In genomic region chr2:4354678-4355077, GRCh38 we compare ENCODE assay signal across 10 cellular contexts.
DNase-seq lines count a peak whose midpoint lies in the region; ATAC-seq and TF ChIP-seq lines count a peak whose summit lies in the region.
"Had no signal": no experiment of that assay in that cellular context is flagged by ENCODE, and none has a peak within 500 bp of the region (broad histone marks: within the 10 kb centered on the region; RNA-seq: fewer than 3 reads in every experiment).

No MANE protein-coding gene starts in this region.

- H3K27ac Mint-ChIP-seq in immature natural killer cell = no peak overlapping the region
- H3K27ac Mint-ChIP-seq: activated B cell treated with CpG ODN at 0.5 μM for 24 hours had no signal

- H3K27me3 Mint-ChIP-seq in immature natural killer cell (ENCODE audit: low read depth in 3 of 3) = no peaks in the 10 kb centered on the region
- H3K27me3 Mint-ChIP-seq: activated B cell treated with CpG ODN at 0.5 μM for 24 hours had no signal

- H3K4me1 ChIP-seq in right lobe of liver = no peaks in the 10 kb centered on the region

- H3K36me3 ChIP-seq in right lobe of liver = no peaks in the 10 kb centered on the region

- no peaks in the 10 kb centered on the region for H3K27me3 ChIP-seq in right lobe of liver

- 51% methylated on average over 10 of the region's 10 CpGs for WGBS in right lobe of liver (ENCODE audit: insufficient coverage, low coverage, low lambda C conversion rate, missing lambda C conversion rate)

- DNase-seq in GM12864 (ENCODE audit: low read depth) = no peak
- peak; percentile 20 for DNase-seq in HK-2 (ENCODE audit: unreplicated experiment)
- peak; percentile 24 for DNase-seq in SKM-1 (lab: John Stamatoyannopoulos, UW; ENCODE audit: unreplicated experiment)
- DNase-seq in right lobe of liver = no peak
- no peak for DNase-seq in HPDE6-E6E7 (ENCODE audit: extremely low spot score)
- no peak for DNase-seq in activated effector memory CD4-positive, alpha-beta T cell treated with anti-CD3 and anti-CD28 coated beads, Interleukin-2, amount 50 U/mL, for 16 hours
- DNase-seq in immature natural killer cell = no peak
- DNase-seq in NCI-H2029 treated with DMSO at 0.1 percent for 48 hours (lab: John Stamatoyannopoulos, UW) = no peak
- DNase-seq: activated B cell treated with CpG ODN at 0.5 μM for 24 hours, cortex of kidney had no signal

- no peak for TF ChIP-seq POLR2A in right lobe of liver (IDR thresholded peaks at IDR 0.05)

- no peak overlapping the region for H3K4me3 Mint-ChIP-seq in immature natural killer cell
- H3K4me3 Mint-ChIP-seq: activated B cell treated with CpG ODN at 0.5 μM for 24 hours had no signal

- peak in 3 of 4 donors; percentile 36 to 44 (median 44) for ATAC-seq in right lobe of liver

- intact Hi-C loops in right lobe of liver (cut with DNase I) = no loop called here

- H3K9me3 ChIP-seq in right lobe of liver = no peaks in the 10 kb centered on the region

- peaks cover 0 to 13% (median 8%) of the 10 kb centered on the region in 6 donors for H3K9me3 Mint-ChIP-seq in immature natural killer cell
- H3K9me3 Mint-ChIP-seq: activated B cell treated with CpG ODN at 0.5 μM for 24 hours had no signal

- H3K36me3 Mint-ChIP-seq in immature natural killer cell = no peaks in the 10 kb centered on the region

- peak; percentile 35 for TF ChIP-seq CTCF in GM12864 (IDR thresholded peaks at IDR 0.05; ENCODE audit: low read depth, low read length, missing control alignments)
- TF ChIP-seq CTCF in right lobe of liver (IDR thresholded peaks at IDR 0.05) = peak; percentile 3 to 37 (median 23)

- H3K4me3 ChIP-seq in GM12864 (ENCODE audit: low read depth, low read length) = no peak overlapping the region
- H3K4me3 ChIP-seq in right lobe of liver = no peak overlapping the region

- H3K4me1 Mint-ChIP-seq in immature natural killer cell = no peaks in the 10 kb centered on the region
- H3K4me1 Mint-ChIP-seq: activated B cell treated with CpG ODN at 0.5 μM for 24 hours had no signal

- no peak overlapping the region for H3K27ac ChIP-seq in right lobe of liver

Comparison
In these comparisons a context has a peak if more than half of its experiments do, and no peak if none do; other contexts are left out.
1. DNase-seq: peak in HK-2 (single experiment) and SKM-1 (single experiment); none in GM12864 (single experiment), right lobe of liver (0 of 3), HPDE6-E6E7 (single experiment), activated effector memory CD4-positive, alpha-beta T cell treated with anti-CD3 and anti-CD28 coated beads, Interleukin-2, amount 50 U/mL, for 16 hours (single experiment), immature natural killer cell (0 of 3) and NCI-H2029 treated with DMSO at 0.1 percent for 48 hours (single experiment).